In genomic region chr2:183488421-183488820, GRCh38 we compare ENCODE assay signal across 23 cellular contexts.
"Had no signal": no experiment of that assay in that cellular context is flagged by ENCODE, and none has a peak within 500 bp of the region (broad histone marks: within the 10 kb centered on the region; RNA-seq: fewer than 3 reads in every experiment).

No MANE protein-coding gene starts in this region.

- H3K9me3 ChIP-seq: colonic mucosa, esophagus muscularis mucosa, esophagus squamous epithelium, gastrocnemius medialis, gastroesophageal sphincter had no signal

- H3K4me1 ChIP-seq: colonic mucosa, esophagus squamous epithelium had no signal

- H3K36me3 ChIP-seq: colonic mucosa, esophagus muscularis mucosa, esophagus squamous epithelium, gastrocnemius medialis, gastroesophageal sphincter, heart left ventricle, heart right ventricle had no signal

- DNase-seq: colonic mucosa; cortex of kidney; dermis blood vessel endothelial cell; dorsolateral prefrontal cortex; effector CD4-positive, alpha-beta T cell; effector CD8-positive, alpha-beta T cell; effector memory CD4-positive, alpha-beta T cell; effector memory CD8-positive, alpha-beta T cell; endodermal cell; erythroblast; esophagus squamous epithelium; foreskin fibroblast; foreskin melanocyte; gastrocnemius medialis; glutamatergic neuron; head of caudate nucleus; heart left ventricle; heart right ventricle had no signal

- H3K27me3 ChIP-seq: colonic mucosa, dorsolateral prefrontal cortex, esophagus muscularis mucosa, esophagus squamous epithelium, gastrocnemius medialis, gastroesophageal sphincter, heart left ventricle, heart right ventricle had no signal

- H3K4me3 ChIP-seq: colonic mucosa, coronary artery, dorsolateral prefrontal cortex, esophagus muscularis mucosa, esophagus squamous epithelium, gastrocnemius medialis, gastroesophageal sphincter, heart left ventricle, heart right ventricle had no signal

- H3K27ac ChIP-seq: colonic mucosa, coronary artery, epithelial cell of prostate, esophagus muscularis mucosa, esophagus squamous epithelium, gastrocnemius medialis, gastroesophageal sphincter, heart left ventricle, heart right ventricle had no signal

- ATAC-seq: effector memory CD8-positive, alpha-beta T cell; esophagus mucosa; gastrocnemius medialis; gastroesophageal sphincter; heart left ventricle; heart right ventricle had no signal
